8 cellular contexts compared by ENCODE assay signal in genomic region chr5:87268126-87268969, GRCh38. TPM values are rescaled to one million over a fixed set of nuclear protein-coding genes. Genes with fewer than 3 reads are reported as not detected.
DNase-seq lines count a peak whose midpoint lies in the region; ATAC-seq and TF ChIP-seq lines count a peak whose summit lies in the region.

No MANE protein-coding gene starts in this region.

- H3K4me1 Mint-ChIP-seq in activated CD8-positive, alpha-beta T cell treated with anti-CD3 and anti-CD28 coated beads for 36 hours (ENCODE audit: low read depth), result peaks cover 23% of the 10 kb centered on the region

- H3K27me3 ChIP-seq in ectodermal cell (ENCODE audit: control insufficient read depth, insufficient read depth, low read length, poor library complexity, severe bottlenecking), result no peaks in the 10 kb centered on the region
- H3K27me3 ChIP-seq in lower lobe of right lung (ENCODE audit: low read depth), result no peaks in the 10 kb centered on the region

- ATAC-seq in HG02840 (IDR thresholded peaks at IDR 0.05; ENCODE audit: low FRiP score, unreplicated experiment) (peak; percentile 59), lower lobe of right lung (peak; percentile 83 to 86)
- peak; percentile 73 for ATAC-seq in activated CD8-positive, alpha-beta T cell treated with anti-CD3 and anti-CD28 coated beads for 36 hours

- CTCF ChIA-PET in activated CD8-positive, alpha-beta T cell treated with anti-CD3 and anti-CD28 coated beads for 36 hours (lab: Charles Lee), result interaction anchor here (0.9 to 2.0 kb wide), 9 partner anchors 7 to 151 kb away, joined by 3 to 6 read pairs (median 3); no protein-coding TSS in a partner anchor

- DNase-seq in SHP77 (lab: John Stamatoyannopoulos, UW) (peak; percentile 49 to 71), SHP77 treated with DMSO at 0.1 percent for 48 hours (lab: John Stamatoyannopoulos, UW) (no peak), NCI-H2227 (lab: John Stamatoyannopoulos, UW; ENCODE audit: unreplicated experiment) (peak; percentile 67), lower lobe of right lung (peak; percentile 82)
- DNase-seq in activated CD8-positive, alpha-beta T cell treated with anti-CD3 and anti-CD28 coated beads for 36 hours, result peak; percentile 81
- peak; percentile 52 to 67 for DNase-seq in stimulated activated CD4-positive, alpha-beta T cell treated with anti-CD3 and anti-CD28 coated beads, Interleukin-4, amount 100 ng/mL, for 48 hours (ENCODE audit: low read depth in 2 of 2)

- H3K27ac Mint-ChIP-seq in activated CD8-positive, alpha-beta T cell treated with anti-CD3 and anti-CD28 coated beads for 36 hours, result peak overlapping the region; percentile 99

- H3K27ac ChIP-seq in ectodermal cell (ENCODE audit: insufficient read depth, low read depth, low read length, poor library complexity, severe bottlenecking), result peak overlapping the region; percentile 94
- H3K27ac ChIP-seq in lower lobe of right lung, result peak overlapping the region; percentile 88

- H3K27me3 Mint-ChIP-seq in activated CD8-positive, alpha-beta T cell treated with anti-CD3 and anti-CD28 coated beads for 36 hours, result no peaks in the 10 kb centered on the region

- intact Hi-C loops in activated CD8-positive, alpha-beta T cell treated with anti-CD3 and anti-CD28 coated beads for 36 hours (cut with micrococcal nuclease), result loop anchor here (5.0 to 10.0 kb wide), 3 partner anchors 126 to 146 kb away; partner anchors contain the start of gene CCNH
- intact Hi-C loops in lower lobe of right lung (cut with DNase I), result loop anchor here (10.0 kb wide), 1 partner anchor 126 kb away; no protein-coding TSS in a partner anchor

- no peak for TF ChIP-seq CTCF in activated CD8-positive, alpha-beta T cell treated with anti-CD3 and anti-CD28 coated beads for 36 hours (IDR thresholded peaks at IDR 0.05)
- no peak for TF ChIP-seq CTCF in lower lobe of right lung (IDR thresholded peaks at IDR 0.05)

- POLR2A ChIA-PET in activated CD8-positive, alpha-beta T cell treated with anti-CD3 and anti-CD28 coated beads for 36 hours (lab: Charles Lee), result interaction anchor here (0.5 to 1.9 kb wide), 7 partner anchors 8 to 194 kb away, joined by 3 to 8 read pairs (median 3); no protein-coding TSS in a partner anchor

- no peaks in the 10 kb centered on the region for H3K9me3 Mint-ChIP-seq in activated CD8-positive, alpha-beta T cell treated with anti-CD3 and anti-CD28 coated beads for 36 hours

- H3K36me3 ChIP-seq in ectodermal cell (ENCODE audit: control insufficient read depth, insufficient read depth, low read length) (no peaks in the 10 kb centered on the region), lower lobe of right lung (no peaks in the 10 kb centered on the region)

- H3K4me1 ChIP-seq in ectodermal cell (ENCODE audit: control insufficient read depth, insufficient read depth, low read length) (no peaks in the 10 kb centered on the region), lower lobe of right lung (peaks cover 29% of the 10 kb centered on the region)

- H3K36me3 Mint-ChIP-seq in activated CD8-positive, alpha-beta T cell treated with anti-CD3 and anti-CD28 coated beads for 36 hours (ENCODE audit: low read depth), result peaks cover 11% of the 10 kb centered on the region

- H3K4me3 ChIP-seq in ectodermal cell (ENCODE audit: insufficient read depth, low read depth, low read length) (peak overlapping the region; percentile 67), lower lobe of right lung (peak overlapping the region; percentile 93)

- H3K9me3 ChIP-seq in ectodermal cell (ENCODE audit: control insufficient read depth, low read length), result no peaks in the 10 kb centered on the region
- no peaks in the 10 kb centered on the region for H3K9me3 ChIP-seq in lower lobe of right lung

- WGBS in ectodermal cell, 2 experiments, result 0% methylated on average over 48 to 49 of the region's 49 CpGs

- peak overlapping the region; percentile 100 for H3K4me3 Mint-ChIP-seq in activated CD8-positive, alpha-beta T cell treated with anti-CD3 and anti-CD28 coated beads for 36 hours

RNA-seq across cellular contexts. Expression of gene RASA1, which starts 0.7 kb away (rescaled TPM):
- 10 to 100 TPM; 17.6 to 19.3 TPM for total RNA-seq in activated CD8-positive, alpha-beta T cell treated with anti-CD3 and anti-CD28 coated beads for 36 hours
- 54.5 TPM for polyA plus RNA-seq in ectodermal cell (2013, experiment 1 of 4)
- 54.8 TPM for polyA plus RNA-seq in ectodermal cell (2013, experiment 2 of 4)
- polyA plus RNA-seq in ectodermal cell (2013, experiment 3 of 4), result 46.7 TPM
- polyA plus RNA-seq in ectodermal cell (2013, experiment 4 of 4), result 51.1 TPM
- 32.6 TPM for total RNA-seq in lower lobe of right lung
